1 cellular context compared by ENCODE assay signal in the genomic region with DNA sequence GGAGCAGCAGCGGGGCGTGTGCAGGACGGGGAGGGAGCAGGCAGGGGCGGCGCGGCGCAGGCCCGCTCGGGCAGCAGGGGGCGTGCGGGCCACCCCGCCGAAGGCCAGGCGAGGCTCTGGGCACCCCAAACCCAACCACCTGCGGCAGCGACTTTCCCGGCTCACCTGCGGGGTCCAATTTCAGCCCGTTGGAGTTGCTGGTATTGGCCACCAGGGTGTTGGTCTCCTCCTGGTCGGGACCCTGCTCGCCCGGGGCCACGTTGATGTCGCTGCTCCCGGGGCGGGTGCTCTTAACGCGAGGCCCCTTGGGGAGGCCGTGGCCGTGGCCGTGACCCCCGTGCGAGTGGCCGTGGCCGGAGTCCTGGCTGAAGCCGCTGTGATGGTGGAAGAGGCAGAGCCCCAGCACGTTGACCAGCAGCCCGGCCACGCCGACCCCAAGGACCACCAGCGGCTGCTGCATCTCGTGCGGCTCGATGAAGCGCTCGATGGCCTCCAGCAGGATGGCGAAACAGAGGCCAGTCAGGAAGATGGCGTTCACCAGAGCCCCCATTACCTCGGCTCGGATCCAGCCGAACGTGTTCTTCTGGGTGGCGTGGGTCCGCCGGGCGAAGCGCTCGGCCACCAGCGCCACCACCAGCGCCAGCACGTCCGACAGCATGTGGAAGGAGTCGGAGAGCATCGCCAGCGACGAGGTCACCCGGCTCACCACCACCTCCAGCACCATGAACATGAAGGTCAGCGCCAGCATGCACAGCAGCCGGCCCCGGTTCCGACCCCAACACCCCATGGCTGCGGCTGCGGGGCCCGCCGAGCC.
TF ChIP-seq lines count a peak whose summit lies in the region.

No MANE protein-coding gene starts in this region.

TF ChIP-seq in GM12878, 131 proteins besides CTCF, POLR2A, EP300 and RAD21 (continued from another document):
- TF ChIP-seq, protein P1, sequence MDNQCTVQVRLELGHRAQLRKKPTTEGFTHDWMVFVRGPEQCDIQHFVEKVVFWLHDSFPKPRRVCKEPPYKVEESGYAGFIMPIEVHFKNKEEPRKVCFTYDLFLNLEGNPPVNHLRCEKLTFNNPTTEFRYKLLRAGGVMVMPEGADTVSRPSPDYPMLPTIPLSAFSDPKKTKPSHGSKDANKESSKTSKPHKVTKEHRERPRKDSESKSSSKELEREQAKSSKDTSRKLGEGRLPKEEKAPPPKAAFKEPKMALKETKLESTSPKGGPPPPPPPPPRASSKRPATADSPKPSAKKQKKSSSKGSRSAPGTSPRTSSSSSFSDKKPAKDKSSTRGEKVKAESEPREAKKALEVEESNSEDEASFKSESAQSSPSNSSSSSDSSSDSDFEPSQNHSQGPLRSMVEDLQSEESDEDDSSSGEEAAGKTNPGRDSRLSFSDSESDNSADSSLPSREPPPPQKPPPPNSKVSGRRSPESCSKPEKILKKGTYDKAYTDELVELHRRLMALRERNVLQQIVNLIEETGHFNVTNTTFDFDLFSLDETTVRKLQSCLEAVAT (IDR thresholded peaks at IDR 0.05): peak; percentile 35
- TF ChIP-seq, protein P2, sequence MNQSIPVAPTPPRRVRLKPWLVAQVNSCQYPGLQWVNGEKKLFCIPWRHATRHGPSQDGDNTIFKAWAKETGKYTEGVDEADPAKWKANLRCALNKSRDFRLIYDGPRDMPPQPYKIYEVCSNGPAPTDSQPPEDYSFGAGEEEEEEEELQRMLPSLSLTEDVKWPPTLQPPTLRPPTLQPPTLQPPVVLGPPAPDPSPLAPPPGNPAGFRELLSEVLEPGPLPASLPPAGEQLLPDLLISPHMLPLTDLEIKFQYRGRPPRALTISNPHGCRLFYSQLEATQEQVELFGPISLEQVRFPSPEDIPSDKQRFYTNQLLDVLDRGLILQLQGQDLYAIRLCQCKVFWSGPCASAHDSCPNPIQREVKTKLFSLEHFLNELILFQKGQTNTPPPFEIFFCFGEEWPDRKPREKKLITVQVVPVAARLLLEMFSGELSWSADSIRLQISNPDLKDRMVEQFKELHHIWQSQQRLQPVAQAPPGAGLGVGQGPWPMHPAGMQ (IDR thresholded peaks at IDR 0.05; ENCODE audit: borderline replicate concordance): no peak
- no peak for TF ChIP-seq YBX1 (IDR thresholded peaks at IDR 0.05)
- peak; percentile 71 for TF ChIP-seq IKZF1 (conservative IDR thresholded peaks at IDR 0.05)
- TF ChIP-seq EGR1 (IDR thresholded peaks at IDR 0.05; ENCODE audit: borderline replicate concordance in 1 of 2, low read depth in 2 of 2, low read length in 2 of 2): peak in 1 of 2 experiments; percentile 47; a peak in 1 of 3 replicates
- TF ChIP-seq MYC (IDR thresholded peaks at IDR 0.05; ENCODE audit: insufficient read depth, insufficient read length, insufficient replicate concordance, low read length, severe bottlenecking): peak; percentile 28
- TF ChIP-seq, protein P3, sequence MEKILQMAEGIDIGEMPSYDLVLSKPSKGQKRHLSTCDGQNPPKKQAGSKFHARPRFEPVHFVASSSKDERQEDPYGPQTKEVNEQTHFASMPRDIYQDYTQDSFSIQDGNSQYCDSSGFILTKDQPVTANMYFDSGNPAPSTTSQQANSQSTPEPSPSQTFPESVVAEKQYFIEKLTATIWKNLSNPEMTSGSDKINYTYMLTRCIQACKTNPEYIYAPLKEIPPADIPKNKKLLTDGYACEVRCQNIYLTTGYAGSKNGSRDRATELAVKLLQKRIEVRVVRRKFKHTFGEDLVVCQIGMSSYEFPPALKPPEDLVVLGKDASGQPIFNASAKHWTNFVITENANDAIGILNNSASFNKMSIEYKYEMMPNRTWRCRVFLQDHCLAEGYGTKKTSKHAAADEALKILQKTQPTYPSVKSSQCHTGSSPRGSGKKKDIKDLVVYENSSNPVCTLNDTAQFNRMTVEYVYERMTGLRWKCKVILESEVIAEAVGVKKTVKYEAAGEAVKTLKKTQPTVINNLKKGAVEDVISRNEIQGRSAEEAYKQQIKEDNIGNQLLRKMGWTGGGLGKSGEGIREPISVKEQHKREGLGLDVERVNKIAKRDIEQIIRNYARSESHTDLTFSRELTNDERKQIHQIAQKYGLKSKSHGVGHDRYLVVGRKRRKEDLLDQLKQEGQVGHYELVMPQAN (conservative IDR thresholded peaks at IDR 0.05): peak; percentile 53
- TF ChIP-seq, protein P4, sequence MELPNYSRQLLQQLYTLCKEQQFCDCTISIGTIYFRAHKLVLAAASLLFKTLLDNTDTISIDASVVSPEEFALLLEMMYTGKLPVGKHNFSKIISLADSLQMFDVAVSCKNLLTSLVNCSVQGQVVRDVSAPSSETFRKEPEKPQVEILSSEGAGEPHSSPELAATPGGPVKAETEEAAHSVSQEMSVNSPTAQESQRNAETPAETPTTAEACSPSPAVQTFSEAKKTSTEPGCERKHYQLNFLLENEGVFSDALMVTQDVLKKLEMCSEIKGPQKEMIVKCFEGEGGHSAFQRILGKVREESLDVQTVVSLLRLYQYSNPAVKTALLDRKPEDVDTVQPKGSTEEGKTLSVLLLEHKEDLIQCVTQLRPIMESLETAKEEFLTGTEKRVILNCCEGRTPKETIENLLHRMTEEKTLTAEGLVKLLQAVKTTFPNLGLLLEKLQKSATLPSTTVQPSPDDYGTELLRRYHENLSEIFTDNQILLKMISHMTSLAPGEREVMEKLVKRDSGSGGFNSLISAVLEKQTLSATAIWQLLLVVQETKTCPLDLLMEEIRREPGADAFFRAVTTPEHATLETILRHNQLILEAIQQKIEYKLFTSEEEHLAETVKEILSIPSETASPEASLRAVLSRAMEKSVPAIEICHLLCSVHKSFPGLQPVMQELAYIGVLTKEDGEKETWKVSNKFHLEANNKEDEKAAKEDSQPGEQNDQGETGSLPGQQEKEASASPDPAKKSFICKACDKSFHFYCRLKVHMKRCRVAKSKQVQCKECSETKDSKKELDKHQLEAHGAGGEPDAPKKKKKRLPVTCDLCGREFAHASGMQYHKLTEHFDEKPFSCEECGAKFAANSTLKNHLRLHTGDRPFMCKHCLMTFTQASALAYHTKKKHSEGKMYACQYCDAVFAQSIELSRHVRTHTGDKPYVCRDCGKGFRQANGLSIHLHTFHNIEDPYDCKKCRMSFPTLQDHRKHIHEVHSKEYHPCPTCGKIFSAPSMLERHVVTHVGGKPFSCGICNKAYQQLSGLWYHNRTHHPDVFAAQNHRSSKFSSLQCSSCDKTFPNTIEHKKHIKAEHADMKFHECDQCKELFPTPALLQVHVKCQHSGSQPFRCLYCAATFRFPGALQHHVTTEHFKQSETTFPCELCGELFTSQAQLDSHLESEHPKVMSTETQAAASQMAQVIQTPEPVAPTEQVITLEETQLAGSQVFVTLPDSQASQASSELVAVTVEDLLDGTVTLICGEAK (IDR thresholded peaks at IDR 0.05; ENCODE audit: borderline replicate concordance): no peak
- no peak for TF ChIP-seq MTA3 (IDR thresholded peaks at IDR 0.05; ENCODE audit: borderline replicate concordance, low read length)
- peak; percentile 65 for TF ChIP-seq MXI1 (IDR thresholded peaks at IDR 0.05; ENCODE audit: low read depth, low read length)
- peak; percentile 98 for TF ChIP-seq SMARCA5 (IDR thresholded peaks at IDR 0.05)
- TF ChIP-seq, protein P5, sequence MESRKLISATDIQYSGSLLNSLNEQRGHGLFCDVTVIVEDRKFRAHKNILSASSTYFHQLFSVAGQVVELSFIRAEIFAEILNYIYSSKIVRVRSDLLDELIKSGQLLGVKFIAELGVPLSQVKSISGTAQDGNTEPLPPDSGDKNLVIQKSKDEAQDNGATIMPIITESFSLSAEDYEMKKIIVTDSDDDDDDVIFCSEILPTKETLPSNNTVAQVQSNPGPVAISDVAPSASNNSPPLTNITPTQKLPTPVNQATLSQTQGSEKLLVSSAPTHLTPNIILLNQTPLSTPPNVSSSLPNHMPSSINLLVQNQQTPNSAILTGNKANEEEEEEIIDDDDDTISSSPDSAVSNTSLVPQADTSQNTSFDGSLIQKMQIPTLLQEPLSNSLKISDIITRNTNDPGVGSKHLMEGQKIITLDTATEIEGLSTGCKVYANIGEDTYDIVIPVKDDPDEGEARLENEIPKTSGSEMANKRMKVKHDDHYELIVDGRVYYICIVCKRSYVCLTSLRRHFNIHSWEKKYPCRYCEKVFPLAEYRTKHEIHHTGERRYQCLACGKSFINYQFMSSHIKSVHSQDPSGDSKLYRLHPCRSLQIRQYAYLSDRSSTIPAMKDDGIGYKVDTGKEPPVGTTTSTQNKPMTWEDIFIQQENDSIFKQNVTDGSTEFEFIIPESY (IDR thresholded peaks at IDR 0.05): no peak
- peak; percentile 50; the same call in 1 of the 2 replicates for TF ChIP-seq EED (IDR thresholded peaks at IDR 0.05; ENCODE audit: low read depth)
- TF ChIP-seq NBN (IDR thresholded peaks at IDR 0.05): peak; percentile 44; the same call in 1 of the 2 replicates
